Comparison of ENCODE assay signal across 20 cellular contexts in the genomic region with DNA sequence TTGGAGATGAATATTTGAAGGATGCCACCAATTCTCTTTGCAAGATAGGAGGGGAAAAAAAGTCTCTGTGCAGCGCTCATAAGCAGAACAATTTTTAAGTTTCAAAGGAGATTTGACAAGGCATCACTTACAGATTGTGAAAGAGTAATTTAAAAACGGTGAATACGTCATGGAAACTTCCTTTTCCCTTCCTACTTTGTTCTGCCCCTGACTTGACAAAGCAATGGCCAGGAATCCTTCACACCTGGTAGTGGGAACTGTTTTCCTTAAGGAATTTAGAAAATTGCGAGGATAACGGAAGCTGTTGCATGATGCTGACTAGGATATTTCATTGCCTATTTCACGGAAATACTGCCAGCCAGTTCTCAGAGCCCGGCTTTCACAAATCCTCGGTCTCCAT. TPM values are rescaled to one million over a fixed set of nuclear protein-coding genes. Genes with fewer than 3 reads are reported as not detected.
DNase-seq lines count a peak whose midpoint lies in the region; ATAC-seq and TF ChIP-seq lines count a peak whose summit lies in the region.
"Had no signal": no experiment of that assay in that cellular context is flagged by ENCODE, and none has a peak within 500 bp of the region (broad histone marks: within the 10 kb centered on the region; RNA-seq: fewer than 3 reads in every experiment).

No MANE protein-coding gene starts in this region.

- DNase-seq in activated naive CD4-positive, alpha-beta T cell treated with anti-CD3 and anti-CD28 coated beads, Interleukin-2, amount 10 ng/mL, durations not matched to agents 7 days and 5 days, result no peak
- DNase-seq in NOMO-1 treated with dmso at 0.1 percent for 144 hours (lab: John Stamatoyannopoulos, UW; ENCODE audit: unreplicated experiment) (peak; percentile 11), esophagus muscularis mucosa (ENCODE audit: extremely low spot score) (peak; percentile 24), NCI-H82 treated with DMSO at 0.1 percent for 48 hours (lab: John Stamatoyannopoulos, UW; ENCODE audit: unreplicated experiment) (no peak), T-cell (no peak), DMS153 treated with DMSO at 0.1 percent for 48 hours (lab: John Stamatoyannopoulos, UW; ENCODE audit: unreplicated experiment) (no peak)
- DNase-seq: 8988T, BE2C, EL, Kasumi-1, MM.1S, NCI-H1417, NCI-H1930, NCI-H2171, NCI-H446, SHP77 treated with DMSO at 0.1 percent for 48 hours had no signal

- H3K4me1 Mint-ChIP-seq in activated naive CD4-positive, alpha-beta T cell treated with anti-CD3 and anti-CD28 coated beads, Interleukin-2, amount 50 U/mL, for 24 hours, result peaks cover 8% of the 10 kb centered on the region
- H3K4me1 Mint-ChIP-seq in activated naive CD4-positive, alpha-beta T cell treated with anti-CD3 and anti-CD28 coated beads, Interleukin-2, amount 10 ng/mL, durations not matched to agents 7 days and 5 days, result peaks cover 7% of the 10 kb centered on the region
- peaks cover 20% of the 10 kb centered on the region for H3K4me1 Mint-ChIP-seq in stimulated activated memory B cell treated with anti-CD40 and anti-IgM and Interleukin-4, amounts not matched to agents 10 μg/mL and 1 μg/mL and 100 μg/mL, for 72 hours
- peaks cover 10 to 13% (median 11%) of the 10 kb centered on the region in 3 donors for H3K4me1 Mint-ChIP-seq in T-cell

- H3K27me3 ChIP-seq in esophagus muscularis mucosa, result no peaks in the 10 kb centered on the region
- H3K27me3 ChIP-seq: BE2C had no signal

- CTCF ChIA-PET in activated naive CD4-positive, alpha-beta T cell treated with anti-CD3 and anti-CD28 coated beads, Interleukin-2, amount 10 ng/mL, durations not matched to agents 7 days and 5 days (lab: Charles Lee), result no interaction called here
- CTCF ChIA-PET in T-cell (lab: Charles Lee), result no interaction called here

- peak overlapping the region; percentile 13 for H3K4me3 Mint-ChIP-seq in activated naive CD4-positive, alpha-beta T cell treated with anti-CD3 and anti-CD28 coated beads, Interleukin-2, amount 50 U/mL, for 24 hours
- no peak overlapping the region for H3K4me3 Mint-ChIP-seq in activated naive CD4-positive, alpha-beta T cell treated with anti-CD3 and anti-CD28 coated beads, Interleukin-2, amount 10 ng/mL, durations not matched to agents 7 days and 5 days
- H3K4me3 Mint-ChIP-seq in stimulated activated memory B cell treated with anti-CD40 and anti-IgM and Interleukin-4, amounts not matched to agents 10 μg/mL and 1 μg/mL and 100 μg/mL, for 72 hours, result no peak overlapping the region
- H3K4me3 Mint-ChIP-seq in T-cell, result peak overlapping the region in 1 of 3 donors; percentile 30
- H3K4me3 Mint-ChIP-seq: IgD-negative memory B cell had no signal

- H3K36me3 ChIP-seq in esophagus muscularis mucosa, result no peaks in the 10 kb centered on the region
- H3K36me3 ChIP-seq: BE2C had no signal

- no peaks in the 10 kb centered on the region for H3K9me3 Mint-ChIP-seq in activated naive CD4-positive, alpha-beta T cell treated with anti-CD3 and anti-CD28 coated beads, Interleukin-2, amount 50 U/mL, for 24 hours
- H3K9me3 Mint-ChIP-seq in activated naive CD4-positive, alpha-beta T cell treated with anti-CD3 and anti-CD28 coated beads, Interleukin-2, amount 10 ng/mL, durations not matched to agents 7 days and 5 days, result no peaks in the 10 kb centered on the region
- no peaks in the 10 kb centered on the region for H3K9me3 Mint-ChIP-seq in stimulated activated memory B cell treated with anti-CD40 and anti-IgM and Interleukin-4, amounts not matched to agents 10 μg/mL and 1 μg/mL and 100 μg/mL, for 72 hours
- H3K9me3 Mint-ChIP-seq in T-cell, result no peaks in the 10 kb centered on the region
- H3K9me3 Mint-ChIP-seq: IgD-negative memory B cell had no signal

- TF ChIP-seq EP300 in esophagus muscularis mucosa (IDR thresholded peaks at IDR 0.05), result no peak

- TF ChIP-seq CTCF in esophagus muscularis mucosa (IDR thresholded peaks at IDR 0.05), result no peak

- H3K27me3 Mint-ChIP-seq in activated naive CD4-positive, alpha-beta T cell treated with anti-CD3 and anti-CD28 coated beads, Interleukin-2, amount 50 U/mL, for 24 hours, result no peaks in the 10 kb centered on the region
- H3K27me3 Mint-ChIP-seq in activated naive CD4-positive, alpha-beta T cell treated with anti-CD3 and anti-CD28 coated beads, Interleukin-2, amount 10 ng/mL, durations not matched to agents 7 days and 5 days, result no peaks in the 10 kb centered on the region
- no peaks in the 10 kb centered on the region for H3K27me3 Mint-ChIP-seq in stimulated activated memory B cell treated with anti-CD40 and anti-IgM and Interleukin-4, amounts not matched to agents 10 μg/mL and 1 μg/mL and 100 μg/mL, for 72 hours
- no peaks in the 10 kb centered on the region for H3K27me3 Mint-ChIP-seq in T-cell
- H3K27me3 Mint-ChIP-seq: IgD-negative memory B cell had no signal

- peak overlapping the region in 1 of 4 donors; percentile 45 for H3K27ac ChIP-seq in esophagus muscularis mucosa (replicated peaks in 1 of 4)

- H3K4me1 ChIP-seq in esophagus muscularis mucosa, result no peaks in the 10 kb centered on the region
- H3K4me1 ChIP-seq: BE2C had no signal

- no peak overlapping the region for H3K4me3 ChIP-seq in esophagus muscularis mucosa

- H3K9me3 ChIP-seq in esophagus muscularis mucosa, result no peaks in the 10 kb centered on the region
- H3K9me3 ChIP-seq: BE2C had no signal

- POLR2A ChIA-PET in T-cell (lab: Charles Lee), result interaction anchor here in 1 of 2 donors (0.7 kb wide), 1 partner anchor 9 kb away, joined by 9 read pairs; no protein-coding TSS in a partner anchor

- whole genome bisulfite sequencing in esophagus muscularis mucosa, result 71% methylated on average over 8 of the region's 8 CpGs

- no peak for TF ChIP-seq POLR2A in esophagus muscularis mucosa (IDR thresholded peaks at IDR 0.05; ENCODE audit: low read depth)

- no peak overlapping the region for H3K27ac Mint-ChIP-seq in activated naive CD4-positive, alpha-beta T cell treated with anti-CD3 and anti-CD28 coated beads, Interleukin-2, amount 50 U/mL, for 24 hours
- no peak overlapping the region for H3K27ac Mint-ChIP-seq in activated naive CD4-positive, alpha-beta T cell treated with anti-CD3 and anti-CD28 coated beads, Interleukin-2, amount 10 ng/mL, durations not matched to agents 7 days and 5 days
- H3K27ac Mint-ChIP-seq in stimulated activated memory B cell treated with anti-CD40 and anti-IgM and Interleukin-4, amounts not matched to agents 10 μg/mL and 1 μg/mL and 100 μg/mL, for 72 hours, result peak overlapping the region; percentile 28
- H3K27ac Mint-ChIP-seq in T-cell, result peak overlapping the region in 1 of 2 donors; percentile 6

- no peak for ATAC-seq in stimulated activated memory B cell treated with anti-CD40 and anti-IgM and Interleukin-4, amounts not matched to agents 10 μg/mL and 1 μg/mL and 100 μg/mL, for 72 hours
- ATAC-seq in T-cell (replicated peaks in 1 of 4), result no peak
- ATAC-seq: SK-N-SH treated with all-trans-retinoic acid at 6 μM for 48 hours had no signal

- no peaks in the 10 kb centered on the region for H3K36me3 Mint-ChIP-seq in activated naive CD4-positive, alpha-beta T cell treated with anti-CD3 and anti-CD28 coated beads, Interleukin-2, amount 50 U/mL, for 24 hours
- H3K36me3 Mint-ChIP-seq in activated naive CD4-positive, alpha-beta T cell treated with anti-CD3 and anti-CD28 coated beads, Interleukin-2, amount 10 ng/mL, durations not matched to agents 7 days and 5 days, result no peaks in the 10 kb centered on the region
- H3K36me3 Mint-ChIP-seq in stimulated activated memory B cell treated with anti-CD40 and anti-IgM and Interleukin-4, amounts not matched to agents 10 μg/mL and 1 μg/mL and 100 μg/mL, for 72 hours, result no peaks in the 10 kb centered on the region
- H3K36me3 Mint-ChIP-seq in T-cell, result no peaks in the 10 kb centered on the region
- H3K36me3 Mint-ChIP-seq: IgD-negative memory B cell had no signal

- intact Hi-C loops in esophagus muscularis mucosa (cut with DNase I), result no loop called here

RNA-seq across cellular contexts. Expression of a gene that starts 16.7 kb away (rescaled TPM):
- total RNA-seq in esophagus muscularis mucosa, result 10 to 100 TPM in 2 of 4 donors, 1 to 10 TPM in 2; 7.5 to 14.1 (median 9.4) TPM
- total RNA-seq in T-cell, result 100 to 1,000 TPM; 175 to 298 (median 214) TPM

Comparison
In these comparisons a context has a peak if more than half of its experiments do, and no peak if none do; other contexts are left out.
1. DNase-seq: peak in NOMO-1 treated with dmso at 0.1 percent for 144 hours (single experiment) and esophagus muscularis mucosa (single experiment); none in activated naive CD4-positive, alpha-beta T cell treated with anti-CD3 and anti-CD28 coated beads, Interleukin-2, amount 10 ng/mL, durations not matched to agents 7 days and 5 days (single experiment), NCI-H82 treated with DMSO at 0.1 percent for 48 hours (single experiment), T-cell (0 of 34) and DMS153 treated with DMSO at 0.1 percent for 48 hours (single experiment).
2. RNA of a gene that starts 16.7 kb away (total RNA-seq): 175 to 298 TPM in T-cell; 7.5 to 14.1 TPM in esophagus muscularis mucosa; every median in the first group is over 10 times any median in the second.